8 cellular contexts compared by ENCODE assay signal in the genomic region with DNA sequence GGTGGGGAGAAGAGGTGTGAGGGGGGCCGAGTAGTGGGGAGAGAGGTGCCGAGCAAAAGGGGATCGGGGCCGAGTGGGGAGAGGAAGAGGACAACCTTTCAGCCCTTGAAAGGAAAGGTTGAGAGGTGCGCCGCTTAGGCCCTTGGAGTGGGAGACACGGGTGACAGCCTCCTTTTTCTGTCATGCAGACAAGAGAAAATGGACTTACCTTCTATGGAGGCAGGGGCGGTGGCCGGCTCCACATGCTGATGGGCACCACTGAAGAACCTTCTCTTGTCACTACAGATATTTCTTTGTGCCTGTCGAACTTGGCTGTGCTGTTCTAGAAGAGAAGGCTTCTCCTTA. TPM values are rescaled to one million over a fixed set of nuclear protein-coding genes. Genes with fewer than 3 reads are reported as not detected.
DNase-seq lines count a peak whose midpoint lies in the region; ATAC-seq and TF ChIP-seq lines count a peak whose summit lies in the region.

No MANE protein-coding gene starts in this region.

- in situ Hi-C loops in G401 (cut with HindIII; ENCODE audit: low sequenced_read_pairs): no loop called here

- H3K4me3 ChIP-seq in HUES64 (ENCODE audit: low read length): peak overlapping the region; percentile 83
- peak overlapping the region; percentile 80 to 94 for H3K4me3 ChIP-seq in right atrium auricular region
- peak overlapping the region; percentile 87 for H3K4me3 ChIP-seq in skeletal muscle cell (ENCODE audit: low read depth, low read length)

- H3K9me3 ChIP-seq in HUES64 (ENCODE audit: insufficient read depth, low read depth, low read length) (no peaks in the 10 kb centered on the region), right atrium auricular region (no peaks in the 10 kb centered on the region)

- peaks cover 12% of the 10 kb centered on the region for H3K36me3 ChIP-seq in HUES64 (ENCODE audit: insufficient read depth, low read length)
- H3K36me3 ChIP-seq in right atrium auricular region: peaks cover 6% of the 10 kb centered on the region

- peak overlapping the region; percentile 99 for H3K27ac Mint-ChIP-seq in activated naive CD8-positive, alpha-beta T cell

- peak overlapping the region; percentile 99 for H3K4me3 Mint-ChIP-seq in activated naive CD8-positive, alpha-beta T cell

- no peak for ATAC-seq in HG03196 (IDR thresholded peaks at IDR 0.05; ENCODE audit: unreplicated experiment)
- no peak for ATAC-seq in HG03565 (IDR thresholded peaks at IDR 0.05; ENCODE audit: unreplicated experiment)

- H3K27ac ChIP-seq in HUES64 (ENCODE audit: low read depth, low read length) (peak overlapping the region; percentile 55; the same call in 1 of the 2 replicates), right atrium auricular region (peak overlapping the region; percentile 87 to 94)

- no peak for TF ChIP-seq CTCF in right atrium auricular region (IDR thresholded peaks at IDR 0.05)

- H3K9me3 Mint-ChIP-seq in activated naive CD8-positive, alpha-beta T cell (ENCODE audit: low read depth): no peaks in the 10 kb centered on the region

- no peaks in the 10 kb centered on the region for H3K27me3 ChIP-seq in HUES64 (ENCODE audit: insufficient read depth, low read length)
- H3K27me3 ChIP-seq in right atrium auricular region: no peaks in the 10 kb centered on the region

- peaks cover 42% of the 10 kb centered on the region for H3K4me1 Mint-ChIP-seq in activated naive CD8-positive, alpha-beta T cell (ENCODE audit: low read depth)

- no peaks in the 10 kb centered on the region for H3K27me3 Mint-ChIP-seq in activated naive CD8-positive, alpha-beta T cell

- H3K36me3 Mint-ChIP-seq in activated naive CD8-positive, alpha-beta T cell: no peaks in the 10 kb centered on the region

- WGBS in HUES64: 0% methylated on average over 10 of the region's 10 CpGs

- H3K9ac ChIP-seq in HUES64 (ENCODE audit: low read depth, low read length): peak overlapping the region; percentile 89

- H3K4me1 ChIP-seq in HUES64 (ENCODE audit: insufficient read depth, low read length) (0 out of 2 replicates have a peak, but pooled peaks cover 3% of the 10 kb centered on the region), right atrium auricular region (peaks cover 0 to 44% of the 10 kb centered on the region in 2 donors)

- DNase-seq in G401 (ENCODE audit: low spot score) (peak; percentile 29), right atrium auricular region (ENCODE audit: low spot score) (no peak), skeletal muscle cell (ENCODE audit: low read depth) (no peak), HPDE6-E6E7 (ENCODE audit: extremely low spot score) (no peak)

RNA-seq across cellular contexts. Expression of a gene that starts 0.4 kb away (rescaled TPM):
- 8.7 and 19.4 TPM in 2 replicates for total RNA-seq in G401 (2014; rRNA removed; shearing (Covaris generic))
- 14.8 TPM for polyA plus RNA-seq in HUES64 (2013, experiment 1 of 2)
- polyA plus RNA-seq in HUES64 (2013, experiment 2 of 2): 12.9 TPM
- 10 to 100 TPM; 12.9 to 18.8 TPM for total RNA-seq in right atrium auricular region

RNA-seq across cellular contexts. Expression of a gene that starts 0.6 kb away (rescaled TPM):
- 2.6 and 17.1 TPM in 2 replicates for total RNA-seq in G401 (2014; rRNA removed; shearing (Covaris generic))
- 7.0 TPM for polyA plus RNA-seq in HUES64 (2013, experiment 1 of 2)
- polyA plus RNA-seq in HUES64 (2013, experiment 2 of 2): 7.6 TPM
- 10 to 100 TPM in 1 of 2 donors, 1 to 10 TPM in 1; 8.8 to 10.5 TPM for total RNA-seq in right atrium auricular region
